Comparison of ENCODE assay signal across 12 cellular contexts in genomic region chr4:40721730-40722171, GRCh38. TPM values are rescaled to one million over a fixed set of nuclear protein-coding genes. Genes with fewer than 3 reads are reported as not detected.
DNase-seq lines count a peak whose midpoint lies in the region; ATAC-seq and TF ChIP-seq lines count a peak whose summit lies in the region.
"Had no signal": no experiment of that assay in that cellular context is flagged by ENCODE, and none has a peak within 500 bp of the region (broad histone marks: within the 10 kb centered on the region; RNA-seq: fewer than 3 reads in every experiment).

No MANE protein-coding gene starts in this region.

- H3K9me3 ChIP-seq in adrenal gland (replicated peaks in 1 of 3) (no peaks in the 10 kb centered on the region), muscle layer of duodenum (ENCODE audit: control insufficient read depth in 1 of 2, low read length in 2 of 2) (no peaks in the 10 kb centered on the region)

- CTCF ChIA-PET in AG04449 (lab: Yijun Ruan, JAX): no interaction called here

- POLR2A ChIA-PET in AG04449 (lab: Yijun Ruan, JAX): no interaction called here

- H3K27ac ChIP-seq in adrenal gland (peak overlapping the region in 3 of 5 donors; percentile 38 to 59 (median 42)), muscle layer of duodenum (ENCODE audit: low read length) (peak overlapping the region; percentile 67)

- DNase-seq in AG04449 (ENCODE audit: low read depth, low spot score) (peak; percentile 3), adrenal gland (no peak), NCI-H524 (lab: John Stamatoyannopoulos, UW) (no peak), NCI-H1436 (lab: John Stamatoyannopoulos, UW) (no peak), OCI-M1 (lab: John Stamatoyannopoulos, UW) (no peak)
- DNase-seq: central memory CD4-positive, alpha-beta T cell; foreskin fibroblast; NCI-H1436 treated with DMSO at 0.1 percent for 48 hours; stimulated activated CD4-positive, alpha-beta T cell treated with anti-CD3 and anti-CD28 coated beads, Interleukin-15, amount 100 ng/mL, for 24 hours had no signal

- H3K4me1 ChIP-seq in adrenal gland (replicated peaks in 1 of 2): no peaks in the 10 kb centered on the region
- no peaks in the 10 kb centered on the region for H3K4me1 ChIP-seq in muscle layer of duodenum (ENCODE audit: control insufficient read depth in 1 of 2, insufficient read depth in 2 of 2, low read length in 2 of 2)

- no peaks in the 10 kb centered on the region for H3K36me3 ChIP-seq in adrenal gland (replicated peaks in 1 of 2)
- H3K36me3 ChIP-seq in muscle layer of duodenum (ENCODE audit: control insufficient read depth in 1 of 2, insufficient read depth in 2 of 2, low read length in 2 of 2): no peaks in the 10 kb centered on the region

- intact Hi-C loops in adrenal gland (cut with DNase I): no loop called here

- H3K4me3 ChIP-seq in AG04449 (ENCODE audit: low read depth, low read length) (no peak overlapping the region), adrenal gland (no peak overlapping the region), muscle layer of duodenum (ENCODE audit: low read depth in 1 of 2, low read length in 2 of 2) (no peak overlapping the region)

- WGBS in adrenal gland, 4 donors: 60 to 76% (median 66%) methylated on average over 5 of the region's 5 CpGs

- ATAC-seq in GM18858 (IDR thresholded peaks at IDR 0.05; ENCODE audit: unreplicated experiment) (peak; percentile 33), HG02623 (IDR thresholded peaks at IDR 0.05; ENCODE audit: unreplicated experiment) (no peak)

- TF ChIP-seq POLR2A in adrenal gland (IDR thresholded peaks at IDR 0.05): no peak

- TF ChIP-seq CTCF in AG04449 (IDR thresholded peaks at IDR 0.05; ENCODE audit: insufficient read depth, low read length, missing control alignments): no peak
- TF ChIP-seq CTCF in adrenal gland (IDR thresholded peaks at IDR 0.05): no peak

- H3K27me3 ChIP-seq in adrenal gland (no peaks in the 10 kb centered on the region), muscle layer of duodenum (ENCODE audit: low read depth, low read length) (no peaks in the 10 kb centered on the region)

RNA-seq across cellular contexts. Expression of gene NSUN7, which starts 28.0 kb away (rescaled TPM):
- 1 to 10 TPM in 7 of 8 donors, under 1 TPM in 1; 0.91 to 5.2 (median 2.5) TPM for total RNA-seq in adrenal gland
- 1 to 10 TPM in 2 of 3 donors, under 1 TPM in 1; 0.79 to 2.1 (median 1.4) TPM for polyA plus RNA-seq in adrenal gland
